10 cellular contexts compared by ENCODE assay signal in the genomic region with DNA sequence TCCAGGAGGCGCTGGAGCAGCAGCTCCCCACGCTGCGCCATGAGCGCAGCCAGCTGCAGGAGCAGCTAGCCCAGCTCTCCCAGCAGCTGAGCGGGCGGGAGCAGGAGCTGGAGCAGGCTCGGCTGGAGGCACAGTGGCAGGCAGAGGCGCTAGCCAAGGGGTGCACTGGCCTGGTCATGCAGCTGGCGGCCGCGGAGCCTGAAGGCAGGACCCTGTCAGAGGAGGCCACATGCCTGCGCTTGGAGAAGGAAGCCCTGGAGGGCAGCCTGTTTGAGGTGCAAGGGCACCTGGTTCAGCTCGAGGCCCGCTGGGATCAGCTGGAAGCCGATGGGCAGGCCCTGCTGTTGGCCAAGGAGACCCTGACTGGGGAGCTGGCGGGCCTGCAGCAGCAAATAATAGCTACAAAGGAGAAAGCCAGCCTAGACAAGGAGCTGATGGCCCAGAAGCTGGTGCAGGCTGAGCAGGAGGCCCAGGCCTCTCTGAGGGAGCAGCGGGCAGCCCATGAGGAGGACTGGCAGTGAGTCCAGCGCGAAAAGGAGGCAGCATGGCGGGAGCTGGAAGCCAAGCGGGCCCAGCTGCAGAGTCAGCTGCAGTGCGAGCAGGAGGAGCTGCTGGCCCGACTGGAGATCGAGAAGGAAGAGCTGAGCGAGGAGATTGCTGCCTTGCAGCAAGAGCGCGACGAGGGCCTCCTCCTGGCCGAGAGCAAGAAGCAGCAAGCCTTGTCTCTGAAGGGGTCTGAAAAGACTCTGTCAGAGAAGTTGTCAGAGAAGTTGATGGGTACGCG. TPM values are rescaled to one million over a fixed set of nuclear protein-coding genes. Genes with fewer than 3 reads are reported as not detected.
"Had no signal": no experiment of that assay in that cellular context is flagged by ENCODE, and none has a peak within 500 bp of the region (broad histone marks: within the 10 kb centered on the region; RNA-seq: fewer than 3 reads in every experiment).

No MANE protein-coding gene starts in this region.

- ATAC-seq: GM23338, HCT116 had no signal

- H3K9me3 Mint-ChIP-seq: GM23338 had no signal

- DNase-seq: HFFc6, IMR-90, KBM-7 had no signal

- H3K9me3 ChIP-seq: HAP-1 had no signal

- FAIRE-seq: H1, H54, HTR-8/SVneo had no signal

- H3K27ac ChIP-seq: KMS-11 had no signal

- H3K4me3 Mint-ChIP-seq: GM23338, HFFc6 had no signal

- H3K4me3 ChIP-seq: GM23338, HAP-1 had no signal

- H3K9ac ChIP-seq: KMS-11 had no signal

- H3K27ac Mint-ChIP-seq: GM23338, HFFc6 had no signal

- H3K36me3 ChIP-seq: HAP-1 had no signal

- H3K4me1 ChIP-seq: HAP-1 had no signal

RNA-seq across cellular contexts. Expression of a gene that starts 13.6 kb away (rescaled TPM):
- total RNA-seq: HFFc6 had no signal
